Comparison of ENCODE assay signal across 8 cellular contexts in genomic region chr20:2104236-2104635, GRCh38. TPM values are rescaled to one million over a fixed set of nuclear protein-coding genes. Genes with fewer than 3 reads are reported as not detected.
DNase-seq lines count a peak whose midpoint lies in the region; ATAC-seq, FAIRE-seq and TF ChIP-seq lines count a peak whose summit lies in the region.

No MANE protein-coding gene starts in this region.

- peaks cover 13 to 27% of the 10 kb centered on the region in 2 experiments for H3K36me3 ChIP-seq in SK-N-SH (replicated peaks in 1 of 2; ENCODE audit: control insufficient read depth in 1 of 2, insufficient read depth in 2 of 2, low read length in 1 of 2)
- H3K36me3 ChIP-seq in hepatocyte (replicated peaks; ENCODE audit: insufficient read depth, low read depth), result no peaks in the 10 kb centered on the region

- DNase-seq in SK-N-SH, result no peak
- DNase-seq in activated B cell treated with CpG ODN at 0.5 μM for 24 hours, result no peak
- no peak for DNase-seq in hepatocyte (ENCODE audit: low spot score)
- no peak for DNase-seq in nucleus accumbens (lab: John Stamatoyannopoulos, UW)
- DNase-seq in H54 (ENCODE audit: insufficient read length, low spot score), result no peak

- H3K27me3 Mint-ChIP-seq in activated B cell treated with CpG ODN at 0.5 μM for 24 hours, result no peaks in the 10 kb centered on the region
- H3K27me3 Mint-ChIP-seq in stimulated activated memory B cell treated with anti-CD40 and anti-IgM and Interleukin-4, amounts not matched to agents 10 μg/mL and 1 μg/mL and 100 μg/mL, for 72 hours, result no peaks in the 10 kb centered on the region

- intact Hi-C loops in activated B cell treated with CpG ODN at 0.5 μM for 24 hours (cut with micrococcal nuclease), result no loop called here

- CTCF ChIA-PET in SK-N-SH (lab: Yijun Ruan, JAX) (interaction anchor here (0.7 to 3.0 kb wide), 5 partner anchors 15 to 138 kb away, joined by 3 to 19 read pairs (median 4); no protein-coding TSS in a partner anchor), activated B cell treated with CpG ODN at 0.5 μM for 24 hours (lab: Charles Lee) (no interaction called here)

- 86% methylated on average over 8 of the region's 8 CpGs for WGBS in SK-N-SH (ENCODE audit: low lambda C conversion rate)
- 47% methylated on average over 8 of the region's 8 CpGs for WGBS in hepatocyte (ENCODE audit: low lambda C conversion rate, missing lambda C conversion rate)

- peak overlapping the region; percentile 99; the same call in 1 of the 2 replicates for H3K9ac ChIP-seq in SK-N-SH

- H3K9me2 ChIP-seq in SK-N-SH (no peaks in the 10 kb centered on the region), hepatocyte (replicated peaks; ENCODE audit: insufficient read depth) (no peaks in the 10 kb centered on the region)

- H3K4me3 ChIP-seq in SK-N-SH (ENCODE audit: low read depth in 2 of 2, low read length in 1 of 2), result peak overlapping the region; percentile 87 to 91
- peak overlapping the region; percentile 97 for H3K4me3 ChIP-seq in hepatocyte

- H3F3A ChIP-seq in SK-N-SH (replicated peaks; ENCODE audit: insufficient read depth), result peaks cover 10% of the 10 kb centered on the region

- TF ChIP-seq CTCF in SK-N-SH (IDR thresholded peaks at IDR 0.05), result no peak
- no peak for TF ChIP-seq CTCF in activated B cell treated with CpG ODN at 0.5 μM for 24 hours (IDR thresholded peaks at IDR 0.05)
- TF ChIP-seq CTCF in hepatocyte (IDR thresholded peaks at IDR 0.05; ENCODE audit: poor library complexity), result no peak

- no peaks in the 10 kb centered on the region for H3K9me3 ChIP-seq in SK-N-SH
- H3K9me3 ChIP-seq in hepatocyte (ENCODE audit: low read depth), result no peaks in the 10 kb centered on the region

- peak overlapping the region; percentile 78 for H3K27ac Mint-ChIP-seq in activated B cell treated with CpG ODN at 0.5 μM for 24 hours
- H3K27ac Mint-ChIP-seq in stimulated activated memory B cell treated with anti-CD40 and anti-IgM and Interleukin-4, amounts not matched to agents 10 μg/mL and 1 μg/mL and 100 μg/mL, for 72 hours, result peak overlapping the region; percentile 100

- POLR2A ChIA-PET in SK-N-SH (lab: Yijun Ruan, JAX), result no interaction called here
- POLR2A ChIA-PET in activated B cell treated with CpG ODN at 0.5 μM for 24 hours (lab: Charles Lee), result interaction anchor here (0.6 to 2.5 kb wide), 3 partner anchors 10 to 1706 kb away, joined by 3 to 13 read pairs (median 4); partner anchors contain the start of gene SNRPB

- no peaks in the 10 kb centered on the region for H3K27me3 ChIP-seq in SK-N-SH (ENCODE audit: insufficient read depth)
- H3K27me3 ChIP-seq in hepatocyte, result no peaks in the 10 kb centered on the region

- H3K36me3 Mint-ChIP-seq in activated B cell treated with CpG ODN at 0.5 μM for 24 hours (ENCODE audit: low read depth), result peaks cover 25% of the 10 kb centered on the region
- H3K36me3 Mint-ChIP-seq in stimulated activated memory B cell treated with anti-CD40 and anti-IgM and Interleukin-4, amounts not matched to agents 10 μg/mL and 1 μg/mL and 100 μg/mL, for 72 hours, result peaks cover 26% of the 10 kb centered on the region

- no peaks in the 10 kb centered on the region for H3K9me3 Mint-ChIP-seq in activated B cell treated with CpG ODN at 0.5 μM for 24 hours
- H3K9me3 Mint-ChIP-seq in stimulated activated memory B cell treated with anti-CD40 and anti-IgM and Interleukin-4, amounts not matched to agents 10 μg/mL and 1 μg/mL and 100 μg/mL, for 72 hours, result no peaks in the 10 kb centered on the region

- peaks cover 62% of the 10 kb centered on the region for H3K4me1 Mint-ChIP-seq in activated B cell treated with CpG ODN at 0.5 μM for 24 hours
- peaks cover 67% of the 10 kb centered on the region for H3K4me1 Mint-ChIP-seq in stimulated activated memory B cell treated with anti-CD40 and anti-IgM and Interleukin-4, amounts not matched to agents 10 μg/mL and 1 μg/mL and 100 μg/mL, for 72 hours

- H3K4me2 ChIP-seq in SK-N-SH (peak overlapping the region; percentile 95), hepatocyte (peak overlapping the region; percentile 90)

- peaks cover 68% of the 10 kb centered on the region for H3K79me2 ChIP-seq in SK-N-SH (ENCODE audit: insufficient read depth)
- peaks cover 68% of the 10 kb centered on the region for H3K79me2 ChIP-seq in hepatocyte

- no peak for FAIRE-seq in H54 (lab: Jason Lieb, UNC)

- H4K20me1 ChIP-seq in SK-N-SH (ENCODE audit: insufficient read depth) (peaks cover 37% of the 10 kb centered on the region), hepatocyte (ENCODE audit: insufficient read depth, poor library complexity, severe bottlenecking) (peaks cover 61% of the 10 kb centered on the region)

- H2AFZ ChIP-seq in SK-N-SH (ENCODE audit: low read depth) (no peak overlapping the region), hepatocyte (no peak overlapping the region)

- no peak for TF ChIP-seq POLR2A in H54 (IDR thresholded peaks at IDR 0.05; ENCODE audit: low read depth, low read length)

- ATAC-seq in SK-N-SH treated with all-trans-retinoic acid at 6 μM for 48 hours (no peak), activated B cell treated with CpG ODN at 0.5 μM for 24 hours (ENCODE audit: low read depth) (no peak), GM19023 (IDR thresholded peaks at IDR 0.05; ENCODE audit: unreplicated experiment) (no peak)
- ATAC-seq in stimulated activated memory B cell treated with anti-CD40 and anti-IgM and Interleukin-4, amounts not matched to agents 10 μg/mL and 1 μg/mL and 100 μg/mL, for 72 hours, result no peak

- TF ChIP-seq EP300 in SK-N-SH (IDR thresholded peaks at IDR 0.05; ENCODE audit: borderline replicate concordance in 1 of 2, low read depth in 1 of 2, low read length in 1 of 2), result no peak

- H3K27ac ChIP-seq in SK-N-SH (ENCODE audit: low read depth in 2 of 2, low read length in 1 of 2) (no peak overlapping the region), hepatocyte (peak overlapping the region; percentile 100)

- peak overlapping the region; percentile 93 for H3K4me3 Mint-ChIP-seq in activated B cell treated with CpG ODN at 0.5 μM for 24 hours
- H3K4me3 Mint-ChIP-seq in stimulated activated memory B cell treated with anti-CD40 and anti-IgM and Interleukin-4, amounts not matched to agents 10 μg/mL and 1 μg/mL and 100 μg/mL, for 72 hours, result peak overlapping the region; percentile 87

- H3K4me1 ChIP-seq in SK-N-SH (ENCODE audit: control insufficient read depth in 1 of 2, insufficient read depth in 2 of 2, low read depth in 1 of 2, low read length in 1 of 2), result peaks cover 15 to 24% of the 10 kb centered on the region in 2 experiments; a peak in 3 of 4 replicates
- peaks cover 39% of the 10 kb centered on the region for H3K4me1 ChIP-seq in hepatocyte (ENCODE audit: insufficient read depth)

- no peak for TF ChIP-seq RAD21 in SK-N-SH (IDR thresholded peaks at IDR 0.05; ENCODE audit: low read length)

TF ChIP-seq in SK-N-SH, 30 proteins besides CTCF, POLR2A, EP300 and RAD21 (continues in another document):
- no peak for TF ChIP-seq USF1 (IDR thresholded peaks at IDR 0.05; ENCODE audit: borderline replicate concordance, low read depth)
- no peak for TF ChIP-seq SIN3A (IDR thresholded peaks at IDR 0.05; ENCODE audit: borderline replicate concordance, low read depth, low read length)
- no peak for TF ChIP-seq RCOR1 (IDR thresholded peaks at IDR 0.05; ENCODE audit: low read length)
- no peak for TF ChIP-seq PBX3 (IDR thresholded peaks at IDR 0.05)
- TF ChIP-seq GABPA (IDR thresholded peaks at IDR 0.05; ENCODE audit: low read depth), result no peak

TF ChIP-seq in SK-N-SH treated with all-trans-retinoic acid at 6 μM for 48 hours, 23 proteins besides CTCF, POLR2A, EP300 and RAD21:
- no peak for TF ChIP-seq BACH2 (CRISPR knock-in tag; IDR thresholded peaks at IDR 0.05; ENCODE audit: borderline replicate concordance)
- TF ChIP-seq CSDC2 (CRISPR knock-in tag; IDR thresholded peaks at IDR 0.05), result no peak
- TF ChIP-seq TCF4 (CRISPR knock-in tag; IDR thresholded peaks at IDR 0.05; ENCODE audit: borderline replicate concordance), result no peak
- TF ChIP-seq GLIS3 (CRISPR knock-in tag; IDR thresholded peaks at IDR 0.05), result no peak
- no peak for TF ChIP-seq RARB (CRISPR knock-in tag; IDR thresholded peaks at IDR 0.05)
- TF ChIP-seq ZC3H10 (CRISPR knock-in tag; IDR thresholded peaks at IDR 0.05), result no peak
- no peak for TF ChIP-seq CREB5 (CRISPR knock-in tag; IDR thresholded peaks at IDR 0.05; ENCODE audit: low read depth)
- TF ChIP-seq ISL1 (CRISPR knock-in tag; IDR thresholded peaks at IDR 0.05), result no peak
- no peak for TF ChIP-seq ZFP3 (CRISPR knock-in tag; IDR thresholded peaks at IDR 0.05)
- no peak for TF ChIP-seq ARNTL (CRISPR knock-in tag; IDR thresholded peaks at IDR 0.05; ENCODE audit: borderline replicate concordance, low read depth)
- no peak for TF ChIP-seq PATZ1 (CRISPR knock-in tag; IDR thresholded peaks at IDR 0.05; ENCODE audit: borderline replicate concordance)
- TF ChIP-seq OSR1 (CRISPR knock-in tag; IDR thresholded peaks at IDR 0.05), result no peak

RNA-seq across cellular contexts. Expression of gene STK35, which starts 2.6 kb away (rescaled TPM):
- polyA plus RNA-seq in SK-N-SH (2012; rRNA removed), result 6.7 and 7.5 TPM in 2 replicates
- 3.9 and 5.2 TPM in 2 replicates for polyA plus RNA-seq in SK-N-SH (2012; cell fraction: cytosol; rRNA removed)
- polyA plus RNA-seq in SK-N-SH (2012; cell fraction: nucleus; rRNA removed), result 16.3 and 16.5 TPM in 2 replicates
- total RNA-seq in activated B cell treated with CpG ODN at 0.5 μM for 24 hours, result 15.5 and 17.6 TPM in 2 replicates
- 19.3 and 22.9 TPM in 2 replicates for total RNA-seq in hepatocyte
- 12.6 and 14.2 TPM in 2 replicates for polyA plus RNA-seq in hepatocyte
